Comparison of ENCODE assay signal across 16 cellular contexts in genomic region chr3:38224357-38224756, GRCh38. TPM values are rescaled to one million over a fixed set of nuclear protein-coding genes. Genes with fewer than 3 reads are reported as not detected.
DNase-seq lines count a peak whose midpoint lies in the region; ATAC-seq, FAIRE-seq and TF ChIP-seq lines count a peak whose summit lies in the region.
"Had no signal": no experiment of that assay in that cellular context is flagged by ENCODE, and none has a peak within 500 bp of the region (broad histone marks: within the 10 kb centered on the region; RNA-seq: fewer than 3 reads in every experiment).

No MANE protein-coding gene starts in this region.

- WGBS in A549 (ENCODE audit: missing lambda C conversion rate), result 91% methylated on average over 4 of the region's 4 CpGs
- WGBS in K562 (ENCODE audit: insufficient coverage, low coverage, missing lambda C conversion rate), result 93% methylated on average over 4 of the region's 4 CpGs

- H3K9ac ChIP-seq in K562 (ENCODE audit: insufficient read depth in 1 of 2, low read depth in 2 of 2, low read length in 2 of 2), result no peak overlapping the region
- H3K9ac ChIP-seq: GM23248 had no signal

- TF ChIP-seq EP300 in A549 (IDR thresholded peaks at IDR 0.05), result no peak
- no peak for TF ChIP-seq EP300 in K562 (IDR thresholded peaks at IDR 0.05; ENCODE audit: low read length)

- H3K36me3 Mint-ChIP-seq in HFFc6 (ENCODE audit: low read depth), result peaks cover 44% of the 10 kb centered on the region

- TF ChIP-seq CTCF in A549 (IDR thresholded peaks at IDR 0.05), result no peak
- no peak for TF ChIP-seq CTCF in HFFc6 (IDR thresholded peaks at IDR 0.05)
- no peak for TF ChIP-seq CTCF in K562 (IDR thresholded peaks at IDR 0.05 in 2 of 3, conservative IDR thresholded peaks at IDR 0.05 in 1 of 3; ENCODE audit: insufficient read depth in 2 of 3, low read depth in 1 of 3, low read length in 3 of 3)

- peaks cover 66% of the 10 kb centered on the region for H3K36me3 ChIP-seq in K562 (ENCODE audit: control insufficient read depth, insufficient read depth, low read length)
- H3K36me3 ChIP-seq: BE2C had no signal

- CTCF ChIA-PET in A549 (lab: Yijun Ruan, JAX), result interaction anchor here (1.4 to 2.1 kb wide), 3 partner anchors 8 to 92 kb away, joined by 3 to 4 read pairs (median 3); no protein-coding TSS in a partner anchor
- CTCF ChIA-PET in K562 (lab: Yijun Ruan, JAX; ENCODE audit: low intra/inter-chr PET ratio), result no interaction called here

- peaks cover 6% of the 10 kb centered on the region; the same call in 1 of the 3 replicates for H3K79me2 ChIP-seq in K562 (ENCODE audit: control insufficient read depth, insufficient read depth, low read length)

- no peak overlapping the region for H3K27ac ChIP-seq in A549
- no peak overlapping the region for H3K27ac ChIP-seq in K562 (ENCODE audit: extremely low read depth, low read depth, low read length)
- peak overlapping the region; percentile 70 for H3K27ac ChIP-seq in epithelial cell of prostate
- H3K27ac ChIP-seq: C4-2B, GM23248 had no signal

- peaks cover 8% of the 10 kb centered on the region for H4K20me1 ChIP-seq in K562 (replicated peaks; ENCODE audit: control insufficient read depth, insufficient read depth, low read length)

- TF ChIP-seq POLR2A in A549 (IDR thresholded peaks at IDR 0.05; ENCODE audit: low read length) (no peak), K562 (conservative IDR thresholded peaks at IDR 0.05) (no peak)

- H3K9me3 ChIP-seq in A549 (no peaks in the 10 kb centered on the region), K562 (replicated peaks; ENCODE audit: control insufficient read depth, insufficient read depth, low read depth, low read length) (no peaks in the 10 kb centered on the region)
- H3K9me3 ChIP-seq: BE2C had no signal

- BruUV-seq in K562 (replicated peaks; lab: Mats Ljungman, UMichigan), result no TSS peak

- H3K4me3 Mint-ChIP-seq in HFFc6, result no peak overlapping the region; the same call in 1 of the 2 replicates
- H3K4me3 Mint-ChIP-seq: CD4-positive, alpha-beta memory T cell; H9 had no signal

- no peak overlapping the region for H2AFZ ChIP-seq in K562 (ENCODE audit: low read depth, low read length)
- H2AFZ ChIP-seq: GM23248 had no signal

- H3K4me1 Mint-ChIP-seq in HFFc6 (ENCODE audit: low read depth), result peaks cover 54% of the 10 kb centered on the region
- H3K4me1 Mint-ChIP-seq: H9 had no signal

- peak overlapping the region; percentile 78; the same call in 1 of the 2 replicates for H3K27ac Mint-ChIP-seq in HFFc6
- H3K27ac Mint-ChIP-seq: CD4-positive, alpha-beta memory T cell; H9 had no signal

- no peaks in the 10 kb centered on the region for H3K9me3 Mint-ChIP-seq in HFFc6
- H3K9me3 Mint-ChIP-seq: CD4-positive, alpha-beta memory T cell; H9 had no signal

- ATAC-seq in A549 (no peak), K562 (no peak)

- DNase-seq in A549 (ENCODE audit: low read depth in 1 of 2, low spot score in 1 of 2), result no peak
- no peak for DNase-seq in HFFc6
- no peak for DNase-seq in K562 (ENCODE audit: extremely low read depth in 1 of 4, low spot score in 3 of 4)
- DNase-seq in epithelial cell of prostate (ENCODE audit: low read depth, low spot score), result no peak
- no peak for DNase-seq in D341Med (ENCODE audit: low spot score)
- no peak for DNase-seq in NCI-H226
- no peak for DNase-seq in activated naive CD4-positive, alpha-beta T cell treated with anti-CD3 and anti-CD28 coated beads, Interleukin-2, amount 50 U/mL, for 16 hours
- no peak for DNase-seq in AG08396 (ENCODE audit: low spot score)
- DNase-seq: 8988T; BE2C; CD4-positive, alpha-beta memory T cell; DMS53; GM23248; H9 had no signal

- H3K27me3 Mint-ChIP-seq in HFFc6 (ENCODE audit: insufficient read depth), result no peaks in the 10 kb centered on the region
- H3K27me3 Mint-ChIP-seq: CD4-positive, alpha-beta memory T cell had no signal

- no peak for FAIRE-seq in A549 (lab: Jason Lieb, UNC)
- FAIRE-seq in K562 (lab: Jason Lieb, UNC), result no peak

- TF ChIP-seq RAD21 in A549 (conservative IDR thresholded peaks at IDR 0.05 in 1 of 2, IDR thresholded peaks at IDR 0.05 in 1 of 2) (no peak), K562 (CRISPR knock-in tag; conservative IDR thresholded peaks at IDR 0.05 in 1 of 2, IDR thresholded peaks at IDR 0.05 in 1 of 2) (no peak)

- intact Hi-C loops in K562 (cut with micrococcal nuclease), result loop anchor here (10.0 kb wide), 1 partner anchor 90 kb away; the partner anchor contains the start of genes ACAA1 and MYD88

- no peak overlapping the region for H3K4me2 ChIP-seq in A549
- H3K4me2 ChIP-seq in K562 (ENCODE audit: insufficient read depth, low read length), result no peak overlapping the region

- H3K4me3 ChIP-seq in A549 (no peak overlapping the region), K562 (no peak overlapping the region)
- H3K4me3 ChIP-seq: GM23248 had no signal

- peaks cover 16% of the 10 kb centered on the region; the same call in 2 of the 3 replicates for H3K4me1 ChIP-seq in A549
- H3K4me1 ChIP-seq in K562 (replicated peaks in 1 of 2; ENCODE audit: control insufficient read depth in 2 of 2, insufficient read depth in 2 of 2, low read length in 2 of 2), result peaks cover 4 to 8% of the 10 kb centered on the region in 2 experiments; a peak in 4 of 5 replicates
- H3K4me1 ChIP-seq: BE2C had no signal

- POLR2A ChIA-PET in A549 (lab: Yijun Ruan, JAX) (no interaction called here), K562 (lab: Yijun Ruan, JAX) (interaction anchor here (0.9 kb wide), 1 partner anchor 16 kb away, joined by 3 read pairs; no protein-coding TSS in a partner anchor)

- in situ Hi-C loops in K562 (cut with MboI), result no loop called here

- peaks cover 2% of the 10 kb centered on the region for H3K9me1 ChIP-seq in K562 (ENCODE audit: control insufficient read depth, insufficient read depth, low read length)

- H3K27me3 ChIP-seq in K562 (ENCODE audit: control insufficient read depth in 2 of 2, insufficient read depth in 2 of 2, low read length in 2 of 2), result no peaks in the 10 kb centered on the region
- H3K27me3 ChIP-seq: BE2C had no signal

RNA-seq across cellular contexts. Expression of gene SLC22A13, which starts 41.3 kb away (rescaled TPM):
- polyA plus RNA-seq in A549 (2011; rRNA removed) (0.21 TPM in 1 of 2 replicates, not detected in the other), A549 (2017; fragmentation: RNase III; extraction: RNeasy Plus Mini Kit Qiagen cat#74134 plus additional on column Dnase treatment) (0.08 to 0.16 TPM (median 0.13 TPM) in 3 replicates), K562 (2011; rRNA removed) (0.15 and 0.19 TPM in 2 replicates), K562 (2014; fragmentation: Illumina TruSeq; extraction: Trizol) (0.07 and 0.15 TPM in 2 replicates), K562 (2014; fragmentation: Nextera tagmentation; extraction: Ambion mirVana) (not detected), K562 (2014; rRNA removed) (0.09 TPM in 1 of 2 replicates, not detected in the other)
- 0.10 and 0.11 TPM in 2 replicates for polyA plus RNA-seq in A549 (2012; cell fraction: cytosol; rRNA removed)
- polyA plus RNA-seq in A549 (2012; cell fraction: nucleus; rRNA removed), result 0.74 and 1.0 TPM in 2 replicates
- polyA minus RNA-seq in A549 (2011; rRNA and poly(A)+ RNA removed), result 0.58 and 2.1 TPM in 2 replicates
- under 1 TPM in 5 of 6 experiments, not detected in 1; 0.17 to 0.30 (median 0.20) TPM for total RNA-seq in HFFc6 (2021; fragmentation: NEBNext Ultra II Directional; extraction: Animal tissue kit (Norgen Biotek cat#: 25700))
- 0.79 and 2.3 TPM in 2 replicates for total RNA-seq in K562 (2011; cell fraction: chromatin; rRNA removed; ENCODE audit: low replicate concordance)
- 0.92 and 1.8 TPM in 2 replicates for total RNA-seq in K562 (2011; cell fraction: nucleolus; rRNA removed)
- total RNA-seq in K562 (2011; cell fraction: nucleoplasm; rRNA removed), result 0.88 and 1.6 TPM in 2 replicates
- total RNA-seq in K562 (2014; rRNA removed) (not detected in 2 replicates), K562 (2014; rRNA removed; fragmentation: Illumina TruSeq; extraction: Trizol) (0.13 and 0.18 TPM in 2 replicates), K562 (2015; rRNA removed; fragmentation: Illumina TruSeq; extraction: Trizol) (0.30 and 0.36 TPM in 2 replicates), K562 (2021) (0.29 and 0.49 TPM in 2 replicates)
- 0.07 and 0.19 TPM in 2 replicates for polyA plus RNA-seq in K562 (2011; cell fraction: cytosol; rRNA removed)
- 1.2 and 1.3 TPM in 2 replicates for polyA plus RNA-seq in K562 (2011; cell fraction: nucleus; rRNA removed)
- 0.25 and 0.28 TPM in 2 replicates for polyA plus RNA-seq in K562 (2012)
- polyA minus RNA-seq in K562 (2011; rRNA and poly(A)+ RNA removed), result 0.27 and 0.46 TPM in 2 replicates
- not detected in 2 replicates for polyA minus RNA-seq in K562 (2011; cell fraction: cytosol; rRNA and poly(A)+ RNA removed)
- polyA minus RNA-seq in K562 (2011; cell fraction: nucleus; rRNA and poly(A)+ RNA removed), result 0.56 and 0.81 TPM in 2 replicates
- total RNA-seq: H9 had no signal
- polyA plus RNA-seq: GM23248 had no signal

RNA-seq across cellular contexts. Expression of gene SLC22A14, which starts 57.7 kb away (rescaled TPM):
- 0.04 and 0.05 TPM in 2 replicates for polyA plus RNA-seq in A549 (2011; rRNA removed)
- 0.01 TPM in 2 replicates for polyA plus RNA-seq in A549 (2012; cell fraction: cytosol; rRNA removed)
- 0.22 and 0.39 TPM in 2 replicates for polyA plus RNA-seq in A549 (2012; cell fraction: nucleus; rRNA removed)
- polyA plus RNA-seq in A549 (2017; fragmentation: RNase III; extraction: RNeasy Plus Mini Kit Qiagen cat#74134 plus additional on column Dnase treatment), result 0.11 TPM in 1 of 3 replicates, not detected in the others
- not detected in 2 replicates for polyA minus RNA-seq in A549 (2011; rRNA and poly(A)+ RNA removed)
- under 1 TPM in 1 of 6 experiments, not detected in 5; 0.09 TPM for total RNA-seq in HFFc6 (2021; fragmentation: NEBNext Ultra II Directional; extraction: Animal tissue kit (Norgen Biotek cat#: 25700))
- not detected in 2 replicates for total RNA-seq in K562 (2011; cell fraction: chromatin; rRNA removed; ENCODE audit: low replicate concordance)
- not detected in 2 replicates for total RNA-seq in K562 (2011; cell fraction: nucleolus; rRNA removed)
- total RNA-seq in K562 (2011; cell fraction: nucleoplasm; rRNA removed), result not detected in 2 replicates
- total RNA-seq in K562 (2014; rRNA removed), result not detected in 2 replicates
- total RNA-seq in K562 (2014; rRNA removed; fragmentation: Illumina TruSeq; extraction: Trizol), result not detected in 2 replicates
- total RNA-seq in K562 (2015; rRNA removed; fragmentation: Illumina TruSeq; extraction: Trizol), result 0.07 TPM in 1 of 2 replicates, not detected in the other
- not detected in 2 replicates for total RNA-seq in K562 (2021)
- 0.04 TPM in 1 of 2 replicates, not detected in the other for polyA plus RNA-seq in K562 (2011; rRNA removed)
- not detected in 2 replicates for polyA plus RNA-seq in K562 (2011; cell fraction: cytosol; rRNA removed)
- polyA plus RNA-seq in K562 (2011; cell fraction: nucleus; rRNA removed), result 0.10 and 0.21 TPM in 2 replicates
- polyA plus RNA-seq in K562 (2012), result 0.08 and 0.10 TPM in 2 replicates
- not detected in 2 replicates for polyA plus RNA-seq in K562 (2014; fragmentation: Illumina TruSeq; extraction: Trizol)
- under 1 TPM in 1 of 2 experiments, not detected in 1; 0.03 TPM for polyA plus RNA-seq in K562 (2014; fragmentation: Nextera tagmentation; extraction: Ambion mirVana)
- polyA plus RNA-seq in K562 (2014; rRNA removed), result 0.07 TPM in 1 of 2 replicates, not detected in the other
- 0.45 TPM in 1 of 2 replicates, not detected in the other for polyA minus RNA-seq in K562 (2011; rRNA and poly(A)+ RNA removed)
- polyA minus RNA-seq in K562 (2011; cell fraction: cytosol; rRNA and poly(A)+ RNA removed), result not detected in 2 replicates
- not detected in 2 replicates for polyA minus RNA-seq in K562 (2011; cell fraction: nucleus; rRNA and poly(A)+ RNA removed)
- total RNA-seq: CD4-positive, alpha-beta memory T cell; GM23248; H9; HT-29 had no signal

RNA-seq across cellular contexts. Expression of gene OXSR1, which starts 59.0 kb away (rescaled TPM):
- polyA plus RNA-seq in A549 (2011; rRNA removed), result 40.1 and 44.0 TPM in 2 replicates
- 12.9 and 16.7 TPM in 2 replicates for polyA plus RNA-seq in A549 (2012; cell fraction: cytosol; rRNA removed)
- polyA plus RNA-seq in A549 (2012; cell fraction: nucleus; rRNA removed), result 9.8 and 13.5 TPM in 2 replicates
- 28.0 to 30.2 TPM (median 28.8 TPM) in 3 replicates for polyA plus RNA-seq in A549 (2017; fragmentation: RNase III; extraction: RNeasy Plus Mini Kit Qiagen cat#74134 plus additional on column Dnase treatment)
- 27.1 and 27.9 TPM in 2 replicates for polyA minus RNA-seq in A549 (2011; rRNA and poly(A)+ RNA removed)
- total RNA-seq in HFFc6 (2021; fragmentation: NEBNext Ultra II Directional; extraction: Animal tissue kit (Norgen Biotek cat#: 25700)), result 10 to 100 TPM; 48.5 to 54.3 (median 51.5) TPM
- total RNA-seq in K562 (2011; cell fraction: chromatin; rRNA removed; ENCODE audit: low replicate concordance), result 34.0 and 89.9 TPM in 2 replicates
- total RNA-seq in K562 (2011; cell fraction: nucleolus; rRNA removed), result 19.0 and 27.6 TPM in 2 replicates
- total RNA-seq in K562 (2011; cell fraction: nucleoplasm; rRNA removed), result 36.4 and 39.6 TPM in 2 replicates
- total RNA-seq in K562 (2014; rRNA removed), result 32.8 and 35.0 TPM in 2 replicates
- total RNA-seq in K562 (2014; rRNA removed; fragmentation: Illumina TruSeq; extraction: Trizol), result 50.0 and 55.2 TPM in 2 replicates
- total RNA-seq in K562 (2015; rRNA removed; fragmentation: Illumina TruSeq; extraction: Trizol), result 44.7 and 47.6 TPM in 2 replicates
- 48.6 and 56.4 TPM in 2 replicates for total RNA-seq in K562 (2021)
- polyA plus RNA-seq in K562 (2011; rRNA removed), result 63.4 and 87.6 TPM in 2 replicates
- polyA plus RNA-seq in K562 (2011; cell fraction: cytosol; rRNA removed), result 27.9 and 44.8 TPM in 2 replicates
- 49.3 and 61.9 TPM in 2 replicates for polyA plus RNA-seq in K562 (2011; cell fraction: nucleus; rRNA removed)
- polyA plus RNA-seq in K562 (2012), result 27.8 and 43.2 TPM in 2 replicates
- 54.1 and 60.9 TPM in 2 replicates for polyA plus RNA-seq in K562 (2014; fragmentation: Illumina TruSeq; extraction: Trizol)
- polyA plus RNA-seq in K562 (2014; fragmentation: Nextera tagmentation; extraction: Ambion mirVana), result 10 to 100 TPM; 15.7 to 19.8 TPM
- polyA plus RNA-seq in K562 (2014; rRNA removed), result 48.7 and 50.3 TPM in 2 replicates
- 80.0 and 84.2 TPM in 2 replicates for polyA minus RNA-seq in K562 (2011; rRNA and poly(A)+ RNA removed)
- 41.3 and 44.5 TPM in 2 replicates for polyA minus RNA-seq in K562 (2011; cell fraction: cytosol; rRNA and poly(A)+ RNA removed)
- 28.9 and 51.4 TPM in 2 replicates for polyA minus RNA-seq in K562 (2011; cell fraction: nucleus; rRNA and poly(A)+ RNA removed)

Comparison
In these comparisons a context has a peak if more than half of its experiments do, and no peak if none do; other contexts are left out.
1. Of the 35 proteins assayed by ChIP-seq in both K562 and A549: peak only in K562: none; only in A549: none; in both: MAFK; in neither: 34.